22 cellular contexts compared by ENCODE assay signal in the genomic region with DNA sequence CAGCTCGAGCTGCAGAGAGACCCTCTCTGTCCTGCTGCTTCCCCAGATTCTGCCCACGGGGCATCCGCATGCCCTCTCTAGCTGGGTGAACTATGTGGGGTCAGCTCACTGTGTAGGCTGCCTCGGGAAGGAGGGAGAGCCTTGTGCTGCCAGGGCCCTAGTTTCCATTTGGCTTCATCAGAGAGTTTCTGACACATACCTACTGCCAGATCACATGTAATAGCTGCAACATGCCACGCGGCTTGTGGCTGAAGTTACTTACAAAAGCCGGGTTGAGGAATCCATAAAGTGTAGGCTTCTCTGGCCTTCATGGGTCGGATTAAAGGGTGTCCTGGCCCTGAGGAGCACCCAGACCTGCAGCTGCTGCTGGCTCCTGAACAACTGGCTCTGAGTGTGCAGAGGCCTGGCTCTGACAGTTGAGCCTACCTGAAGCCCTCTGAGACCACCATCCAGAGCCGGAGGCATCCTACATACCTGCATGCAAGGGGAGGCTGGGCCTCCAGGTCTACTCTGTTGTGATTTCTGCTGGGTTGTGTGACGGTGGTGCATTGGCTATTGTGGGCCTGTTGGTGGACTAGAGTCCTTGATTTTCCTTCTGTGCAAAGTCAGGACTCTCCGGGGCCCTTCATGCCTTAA.
DNase-seq lines count a peak whose midpoint lies in the region; TF ChIP-seq lines count a peak whose summit lies in the region.
"Had no signal": no experiment of that assay in that cellular context is flagged by ENCODE, and none has a peak within 500 bp of the region (broad histone marks: within the 10 kb centered on the region; RNA-seq: fewer than 3 reads in every experiment).

No MANE protein-coding gene starts in this region.

- WGBS in neuronal stem cell (ENCODE audit: extremely low coverage in 2 of 2, insufficient read length in 2 of 2, insufficient replicate concordance in 1 of 2), 2 donors: no CpG with 5 or more reads among the region's 11 CpGs

- peak overlapping the region; percentile 0 for H2BK5ac ChIP-seq in neuronal stem cell (ENCODE audit: low read length)

- no peak overlapping the region for H2BK12ac ChIP-seq in neuronal stem cell (ENCODE audit: low read length)

- H2AK5ac ChIP-seq in neuronal stem cell (ENCODE audit: low read depth, low read length): no peak overlapping the region

- no peak overlapping the region for H2AFZ ChIP-seq in neuronal stem cell (ENCODE audit: low read length)
- H2AFZ ChIP-seq: hepatocyte had no signal

- H3K9me3 ChIP-seq in neuronal stem cell (replicated peaks in 1 of 2; ENCODE audit: control insufficient read depth in 2 of 2, insufficient read depth in 1 of 2, low read depth in 1 of 2, low read length in 2 of 2): no peaks in the 10 kb centered on the region
- no peaks in the 10 kb centered on the region for H3K9me3 ChIP-seq in tibial artery
- H3K9me3 ChIP-seq: right lobe of liver, SJCRH30, upper lobe of left lung had no signal

- no peak overlapping the region for H3K4ac ChIP-seq in neuronal stem cell (ENCODE audit: low read length)

- intact Hi-C loops in tibial artery (cut with DNase I; ENCODE audit: low total_unique reads): no loop called here

- no peaks in the 10 kb centered on the region for H3K4me1 ChIP-seq in neuronal stem cell (ENCODE audit: control insufficient read depth in 2 of 2, insufficient read depth in 1 of 2, low read depth in 1 of 2, low read length in 2 of 2)
- peaks cover 0 to 64% (median 23%) of the 10 kb centered on the region in 4 donors for H3K4me1 ChIP-seq in tibial artery
- H3K4me1 ChIP-seq: right lobe of liver, SJCRH30 had no signal

- H3K18ac ChIP-seq in neuronal stem cell (ENCODE audit: low read length): no peak overlapping the region

- H3K4me3 ChIP-seq in neuronal stem cell (ENCODE audit: low read length in 2 of 2) (no peak overlapping the region), tibial artery (no peak overlapping the region)
- H3K4me3 ChIP-seq: hepatocyte, right lobe of liver, SJCRH30, upper lobe of left lung had no signal

- H4K8ac ChIP-seq in neuronal stem cell (ENCODE audit: low read depth, low read length): no peak overlapping the region

- no peak overlapping the region for H3K14ac ChIP-seq in neuronal stem cell (ENCODE audit: low read length)

- H3K27me3 ChIP-seq in neuronal stem cell (ENCODE audit: control insufficient read depth in 3 of 3, insufficient read depth in 3 of 3, low read depth in 1 of 3, low read length in 3 of 3) (no peaks in the 10 kb centered on the region), tibial artery (no peaks in the 10 kb centered on the region)
- H3K27me3 ChIP-seq: hepatocyte, right lobe of liver, upper lobe of left lung had no signal

- DNase-seq in activated effector memory CD4-positive, alpha-beta T cell treated with anti-CD3 and anti-CD28 coated beads, Interleukin-2, amount 50 U/mL, for 16 hours: peak; percentile 45
- DNase-seq in activated effector memory CD4-positive, alpha-beta T cell treated with Interleukin-2 at 50 U/mL for 16 hours: no peak
- DNase-seq in fibroblast of gingiva (ENCODE audit: low read depth) (peak; percentile 52), neuronal stem cell (ENCODE audit: low spot score) (no peak), tibial artery (peak; percentile 53 to 70), NCI-H1105 treated with DMSO at 0.1 percent for 48 hours (lab: John Stamatoyannopoulos, UW) (no peak), EL (no peak), 8988T (no peak)
- DNase-seq: activated CD4-positive, alpha-beta T cell treated with anti-CD3 and anti-CD28 coated beads, Interleukin-2, amount 10 ng/mL, durations not matched to agents 7 days and 5 days; activated gamma-delta T cell treated with Interleukin-2 at 50 U/mL for 16 hours; activated naive CD8-positive, alpha-beta T cell treated with anti-CD3 and anti-CD28 coated beads, Interleukin-2, amount 50 U/mL, for 24 hours; dermis blood vessel endothelial cell; DMS 273 treated with DMSO at 0.1 percent for 48 hours; foreskin melanocyte; NCI-H187 treated with DMSO at 0.1 percent for 48 hours; NCI-H2171 treated with DMSO at 0.1 percent for 48 hours; NCI-H510A treated with DMSO at 0.1 percent for 48 hours; right lobe of liver; SJCRH30; stimulated activated CD4-positive, alpha-beta T cell treated with anti-CD3 and anti-CD28 coated beads, Interleukin-4, amount 100 ng/mL, for 24 hours; upper lobe of left lung had no signal

- H3K36me3 ChIP-seq in neuronal stem cell (replicated peaks in 1 of 2; ENCODE audit: control insufficient read depth in 2 of 2, insufficient read depth in 2 of 2, low read length in 2 of 2): no peaks in the 10 kb centered on the region
- H3K36me3 ChIP-seq in tibial artery: no peaks in the 10 kb centered on the region
- H3K36me3 ChIP-seq: right lobe of liver, SJCRH30, upper lobe of left lung had no signal

- H3K27ac ChIP-seq in neuronal stem cell (replicated peaks; ENCODE audit: low read length) (no peak overlapping the region), tibial artery (no peak overlapping the region)
- H3K27ac ChIP-seq: hepatocyte, right lobe of liver, SJCRH30, upper lobe of left lung had no signal

- no peak overlapping the region for H3K4me2 ChIP-seq in neuronal stem cell (ENCODE audit: insufficient read depth, low read length, poor library complexity, severe bottlenecking)
- H3K4me2 ChIP-seq: hepatocyte had no signal

- no peak overlapping the region for H4K91ac ChIP-seq in neuronal stem cell (ENCODE audit: low read depth, low read length, poor library complexity)

- H2BK15ac ChIP-seq in neuronal stem cell (ENCODE audit: low read length): no peak overlapping the region

- no peak overlapping the region for H3K9ac ChIP-seq in neuronal stem cell (ENCODE audit: low read depth, low read length, poor library complexity)

- no peak overlapping the region for H2BK120ac ChIP-seq in neuronal stem cell (ENCODE audit: low read depth, low read length)

- H3K23ac ChIP-seq in neuronal stem cell (ENCODE audit: low read depth, low read length, poor library complexity): no peak overlapping the region

- TF ChIP-seq CTCF in tibial artery (IDR thresholded peaks at IDR 0.05): peak in 1 of 2 experiments; percentile 19

- H3K79me1 ChIP-seq in neuronal stem cell (ENCODE audit: low read depth, low read length): no peaks in the 10 kb centered on the region

Comparison
In these comparisons a context has a peak if more than half of its experiments do, and no peak if none do; other contexts are left out.
1. DNase-seq: peak in activated effector memory CD4-positive, alpha-beta T cell treated with anti-CD3 and anti-CD28 coated beads, Interleukin-2, amount 50 U/mL, for 16 hours (single experiment), fibroblast of gingiva (single experiment) and tibial artery (2 of 2); none in activated effector memory CD4-positive, alpha-beta T cell treated with Interleukin-2 at 50 U/mL for 16 hours (single experiment), neuronal stem cell (single experiment), NCI-H1105 treated with DMSO at 0.1 percent for 48 hours (single experiment), EL (single experiment) and 8988T (single experiment).